2 cellular contexts compared by ENCODE assay signal in the genomic region with DNA sequence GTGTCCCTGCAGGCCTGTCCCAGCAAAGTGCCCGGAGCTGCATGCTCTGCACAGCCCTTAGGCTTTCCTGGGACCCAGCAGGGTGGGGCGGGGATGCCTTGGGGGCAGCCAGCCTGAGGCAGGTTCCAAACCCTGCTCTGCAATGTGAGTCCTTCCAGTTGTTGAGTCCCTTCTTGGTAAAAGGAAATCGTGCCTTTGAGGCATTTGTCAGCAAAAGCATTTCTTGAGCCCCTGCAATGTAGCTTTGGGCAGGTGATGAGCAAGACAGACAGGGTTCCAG.
TF ChIP-seq lines count a peak whose summit lies in the region.

No MANE protein-coding gene starts in this region.

TF ChIP-seq in HepG2, 621 proteins besides CTCF, POLR2A, EP300 and RAD21 (continued from another document):
- TF ChIP-seq, protein P1, sequence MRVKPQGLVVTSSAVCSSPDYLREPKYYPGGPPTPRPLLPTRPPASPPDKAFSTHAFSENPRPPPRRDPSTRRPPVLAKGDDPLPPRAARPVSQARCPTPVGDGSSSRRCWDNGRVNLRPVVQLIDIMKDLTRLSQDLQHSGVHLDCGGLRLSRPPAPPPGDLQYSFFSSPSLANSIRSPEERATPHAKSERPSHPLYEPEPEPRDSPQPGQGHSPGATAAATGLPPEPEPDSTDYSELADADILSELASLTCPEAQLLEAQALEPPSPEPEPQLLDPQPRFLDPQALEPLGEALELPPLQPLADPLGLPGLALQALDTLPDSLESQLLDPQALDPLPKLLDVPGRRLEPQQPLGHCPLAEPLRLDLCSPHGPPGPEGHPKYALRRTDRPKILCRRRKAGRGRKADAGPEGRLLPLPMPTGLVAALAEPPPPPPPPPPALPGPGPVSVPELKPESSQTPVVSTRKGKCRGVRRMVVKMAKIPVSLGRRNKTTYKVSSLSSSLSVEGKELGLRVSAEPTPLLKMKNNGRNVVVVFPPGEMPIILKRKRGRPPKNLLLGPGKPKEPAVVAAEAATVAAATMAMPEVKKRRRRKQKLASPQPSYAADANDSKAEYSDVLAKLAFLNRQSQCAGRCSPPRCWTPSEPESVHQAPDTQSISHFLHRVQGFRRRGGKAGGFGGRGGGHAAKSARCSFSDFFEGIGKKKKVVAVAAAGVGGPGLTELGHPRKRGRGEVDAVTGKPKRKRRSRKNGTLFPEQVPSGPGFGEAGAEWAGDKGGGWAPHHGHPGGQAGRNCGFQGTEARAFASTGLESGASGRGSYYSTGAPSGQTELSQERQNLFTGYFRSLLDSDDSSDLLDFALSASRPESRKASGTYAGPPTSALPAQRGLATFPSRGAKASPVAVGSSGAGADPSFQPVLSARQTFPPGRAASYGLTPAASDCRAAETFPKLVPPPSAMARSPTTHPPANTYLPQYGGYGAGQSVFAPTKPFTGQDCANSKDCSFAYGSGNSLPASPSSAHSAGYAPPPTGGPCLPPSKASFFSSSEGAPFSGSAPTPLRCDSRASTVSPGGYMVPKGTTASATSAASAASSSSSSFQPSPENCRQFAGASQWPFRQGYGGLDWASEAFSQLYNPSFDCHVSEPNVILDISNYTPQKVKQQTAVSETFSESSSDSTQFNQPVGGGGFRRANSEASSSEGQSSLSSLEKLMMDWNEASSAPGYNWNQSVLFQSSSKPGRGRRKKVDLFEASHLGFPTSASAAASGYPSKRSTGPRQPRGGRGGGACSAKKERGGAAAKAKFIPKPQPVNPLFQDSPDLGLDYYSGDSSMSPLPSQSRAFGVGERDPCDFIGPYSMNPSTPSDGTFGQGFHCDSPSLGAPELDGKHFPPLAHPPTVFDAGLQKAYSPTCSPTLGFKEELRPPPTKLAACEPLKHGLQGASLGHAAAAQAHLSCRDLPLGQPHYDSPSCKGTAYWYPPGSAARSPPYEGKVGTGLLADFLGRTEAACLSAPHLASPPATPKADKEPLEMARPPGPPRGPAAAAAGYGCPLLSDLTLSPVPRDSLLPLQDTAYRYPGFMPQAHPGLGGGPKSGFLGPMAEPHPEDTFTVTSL (CRISPR knock-in tag; IDR thresholded peaks at IDR 0.05; ENCODE audit: borderline replicate concordance) = no peak
- TF ChIP-seq, protein P2, sequence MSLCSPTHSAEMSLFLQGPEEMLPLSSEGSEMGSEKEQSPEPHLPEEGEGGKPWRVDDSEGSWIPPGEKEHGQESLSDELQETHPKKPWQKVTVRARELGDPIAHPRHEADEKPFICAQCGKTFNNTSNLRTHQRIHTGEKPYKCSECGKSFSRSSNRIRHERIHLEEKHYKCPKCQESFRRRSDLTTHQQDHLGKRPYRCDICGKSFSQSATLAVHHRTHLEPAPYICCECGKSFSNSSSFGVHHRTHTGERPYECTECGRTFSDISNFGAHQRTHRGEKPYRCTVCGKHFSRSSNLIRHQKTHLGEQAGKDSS (CRISPR knock-in tag; IDR thresholded peaks at IDR 0.05; ENCODE audit: borderline replicate concordance, low read depth) = no peak
- no peak for TF ChIP-seq ZFX (CRISPR knock-in tag; IDR thresholded peaks at IDR 0.05; ENCODE audit: low read depth)
TF ChIP-seq in HepG2: peak in this region for 0.

TF ChIP-seq in WTC11, 78 proteins besides CTCF, POLR2A, EP300 and RAD21 (continued from another document):
- TF ChIP-seq ZNF512 (CRISPR knock-in tag; IDR thresholded peaks at IDR 0.05; ENCODE audit: borderline replicate concordance) (no peak), USF2 (CRISPR knock-in tag; IDR thresholded peaks at IDR 0.05) (no peak), CREM (CRISPR knock-in tag; IDR thresholded peaks at IDR 0.05) (no peak), TCF7 (CRISPR knock-in tag; IDR thresholded peaks at IDR 0.05; ENCODE audit: low read depth) (no peak), SOX15 (CRISPR knock-in tag; IDR thresholded peaks at IDR 0.05) (no peak)
- TF ChIP-seq, protein P3, sequence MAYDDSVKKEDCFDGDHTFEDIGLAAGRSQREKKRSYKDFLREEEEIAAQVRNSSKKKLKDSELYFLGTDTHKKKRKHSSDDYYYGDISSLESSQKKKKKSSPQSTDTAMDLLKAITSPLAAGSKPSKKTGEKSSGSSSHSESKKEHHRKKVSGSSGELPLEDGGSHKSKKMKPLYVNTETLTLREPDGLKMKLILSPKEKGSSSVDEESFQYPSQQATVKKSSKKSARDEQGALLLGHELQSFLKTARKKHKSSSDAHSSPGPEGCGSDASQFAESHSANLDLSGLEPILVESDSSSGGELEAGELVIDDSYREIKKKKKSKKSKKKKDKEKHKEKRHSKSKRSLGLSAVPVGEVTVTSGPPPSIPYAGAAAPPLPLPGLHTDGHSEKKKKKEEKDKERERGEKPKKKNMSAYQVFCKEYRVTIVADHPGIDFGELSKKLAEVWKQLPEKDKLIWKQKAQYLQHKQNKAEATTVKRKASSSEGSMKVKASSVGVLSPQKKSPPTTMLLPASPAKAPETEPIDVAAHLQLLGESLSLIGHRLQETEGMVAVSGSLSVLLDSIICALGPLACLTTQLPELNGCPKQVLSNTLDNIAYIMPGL (CRISPR knock-in tag; IDR thresholded peaks at IDR 0.05) = no peak
- TF ChIP-seq, protein P4, sequence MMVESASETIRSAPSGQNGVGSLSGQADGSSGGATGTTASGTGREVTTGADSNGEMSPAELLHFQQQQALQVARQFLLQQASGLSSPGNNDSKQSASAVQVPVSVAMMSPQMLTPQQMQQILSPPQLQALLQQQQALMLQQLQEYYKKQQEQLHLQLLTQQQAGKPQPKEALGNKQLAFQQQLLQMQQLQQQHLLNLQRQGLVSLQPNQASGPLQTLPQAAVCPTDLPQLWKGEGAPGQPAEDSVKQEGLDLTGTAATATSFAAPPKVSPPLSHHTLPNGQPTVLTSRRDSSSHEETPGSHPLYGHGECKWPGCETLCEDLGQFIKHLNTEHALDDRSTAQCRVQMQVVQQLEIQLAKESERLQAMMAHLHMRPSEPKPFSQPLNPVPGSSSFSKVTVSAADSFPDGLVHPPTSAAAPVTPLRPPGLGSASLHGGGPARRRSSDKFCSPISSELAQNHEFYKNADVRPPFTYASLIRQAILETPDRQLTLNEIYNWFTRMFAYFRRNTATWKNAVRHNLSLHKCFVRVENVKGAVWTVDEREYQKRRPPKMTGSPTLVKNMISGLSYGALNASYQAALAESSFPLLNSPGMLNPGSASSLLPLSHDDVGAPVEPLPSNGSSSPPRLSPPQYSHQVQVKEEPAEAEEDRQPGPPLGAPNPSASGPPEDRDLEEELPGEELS (CRISPR knock-in tag; IDR thresholded peaks at IDR 0.05) = no peak
